In genomic region chr11:121350314-121351046, GRCh38 we compare ENCODE assay signal across 1 cellular context.
TF ChIP-seq lines count a peak whose summit lies in the region.

No MANE protein-coding gene starts in this region.

TF ChIP-seq in IMR-90, 13 proteins besides CTCF, POLR2A, EP300 and RAD21 (continued from another document):
- TF ChIP-seq MAFK (IDR thresholded peaks at IDR 0.05; ENCODE audit: low read depth, low read length) = no peak
